In the genomic region with DNA sequence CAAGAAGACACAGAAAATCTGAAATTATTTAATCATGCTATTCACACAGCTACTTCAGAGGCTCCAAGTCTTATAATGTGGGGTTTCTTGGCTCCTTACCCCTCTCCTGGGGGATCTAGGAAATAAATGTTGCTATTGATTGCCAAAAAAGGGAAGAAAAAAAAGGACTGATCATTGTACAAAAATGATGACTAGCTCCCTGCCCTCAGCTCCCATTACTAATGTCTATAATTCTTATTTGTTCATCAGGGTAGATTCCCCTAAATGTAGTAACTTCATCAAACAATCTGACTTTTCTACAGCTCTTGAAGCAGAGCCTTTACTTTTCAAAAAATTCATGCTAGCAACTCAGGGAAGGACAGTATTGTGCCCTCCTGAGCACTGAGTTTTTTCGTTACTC, we compare ENCODE assay signal across 12 cellular contexts. TPM values are rescaled to one million over a fixed set of nuclear protein-coding genes. Genes with fewer than 3 reads are reported as not detected.
A peak's percentile ranks its signal among the peaks of the same experiment; 100 is the strongest.
DNase-seq lines count a peak whose midpoint lies in the region; ATAC-seq and TF ChIP-seq lines count a peak whose summit lies in the region.
"Had no signal": no experiment of that assay in that cellular context is flagged by ENCODE, and none has a peak within 500 bp of the region (broad histone marks: within the 10 kb centered on the region; RNA-seq: fewer than 3 reads in every experiment).

No MANE protein-coding gene starts in this region.

- H3K36me3 ChIP-seq in heart left ventricle = peaks cover 0 to under 1% (median 0%) of the 10 kb centered on the region in 9 donors

- H3K4me3 ChIP-seq in heart left ventricle (peak overlapping the region in 7 of 12 donors; percentile 2 to 94 (median 24)), lower leg skin (ENCODE audit: low read depth, poor library complexity, severe bottlenecking) (no peak overlapping the region)

- 71 to 79% (median 77%) methylated on average over 1 of the region's 1 CpG for WGBS in heart left ventricle, 4 donors
- WGBS in lower leg skin, 2 donors = 58 to 65% methylated on average over 1 of the region's 1 CpG

- H3K4me1 Mint-ChIP-seq in neural crest cell = peaks cover 54% of the 10 kb centered on the region

- H3K9me3 Mint-ChIP-seq in neural crest cell = no peaks in the 10 kb centered on the region
- H3K9me3 Mint-ChIP-seq: activated T-helper 1 cell treated with anti-CD3 and anti-CD28 coated beads, Interleukin-12 subunit alpha, Interleukin-12 subunit beta, Interleukin-2, Interleukin-4 antibody, amounts not matched to agents 30 ng/mL and 10 ng/mL and 1 ng/mL, durations not matched to agents 14 hours and 24 hours and 36 hours had no signal

- no peaks in the 10 kb centered on the region for H3K27me3 Mint-ChIP-seq in neural crest cell (ENCODE audit: low read depth)

- ATAC-seq in heart left ventricle (no peak), left cardiac atrium (no peak)

- DNase-seq in heart left ventricle (no peak), left cardiac atrium (no peak), epithelial cell of prostate (ENCODE audit: low read depth, low spot score) (no peak), neural crest cell (ENCODE audit: low read depth, low spot score) (no peak), Ammon's horn (ENCODE audit: low spot score) (no peak), SIG-M5 (lab: John Stamatoyannopoulos, UW) (no peak), lower leg skin (ENCODE audit: low spot score in 2 of 2) (no peak), mucosa of gallbladder (ENCODE audit: low spot score) (no peak)
- DNase-seq: activated CD4-positive, CD25-positive, alpha-beta regulatory T cell treated with anti-CD3 and anti-CD28 coated beads, Interleukin-2, amount 50 U/mL, for 72 hours; Right ventricle myocardium superior; stimulated activated CD4-positive, alpha-beta T cell treated with anti-CD3 and anti-CD28 coated beads, Interleukin-1b, Interleukin-23, amount 100 ng/mL, for 48 hours had no signal

- H3K27ac Mint-ChIP-seq in neural crest cell (ENCODE audit: unreplicated experiment) = no peak overlapping the region
- H3K27ac Mint-ChIP-seq: activated T-helper 1 cell treated with anti-CD3 and anti-CD28 coated beads, Interleukin-12 subunit alpha, Interleukin-12 subunit beta, Interleukin-2, Interleukin-4 antibody, amounts not matched to agents 30 ng/mL and 10 ng/mL and 1 ng/mL, durations not matched to agents 14 hours and 24 hours and 36 hours had no signal

- intact Hi-C loops in heart left ventricle (cut with DNase I) = loop anchor here in 2 of 10 donors (10.0 kb wide), 2 partner anchors 281 to 349 kb away; no protein-coding TSS in a partner anchor
- intact Hi-C loops in left cardiac atrium (cut with DNase I) = loop anchor here in 1 of 2 donors (10.0 kb wide), 1 partner anchor 349 kb away; no protein-coding TSS in a partner anchor
- intact Hi-C loops in lower leg skin (cut with DNase I; ENCODE audit: low total_unique reads) = no loop called here

- peaks cover 3% of the 10 kb centered on the region for H3K36me3 Mint-ChIP-seq in neural crest cell (ENCODE audit: low read depth)

- TF ChIP-seq POLR2A in heart left ventricle (IDR thresholded peaks at IDR 0.05) (no peak), lower leg skin (IDR thresholded peaks at IDR 0.05) (no peak)

- TF ChIP-seq CTCF in heart left ventricle (IDR thresholded peaks at IDR 0.05) (no peak), neural crest cell (conservative IDR thresholded peaks at IDR 0.05) (no peak), lower leg skin (IDR thresholded peaks at IDR 0.05) (no peak)

- H3K27me3 ChIP-seq in heart left ventricle = no peaks in the 10 kb centered on the region

- H3K27ac ChIP-seq in heart left ventricle (no peak overlapping the region), epithelial cell of prostate (peak overlapping the region; percentile 94)

- H3K4me3 Mint-ChIP-seq in neural crest cell = peak overlapping the region; percentile 13
- H3K4me3 Mint-ChIP-seq: activated T-helper 1 cell treated with anti-CD3 and anti-CD28 coated beads, Interleukin-12 subunit alpha, Interleukin-12 subunit beta, Interleukin-2, Interleukin-4 antibody, amounts not matched to agents 30 ng/mL and 10 ng/mL and 1 ng/mL, durations not matched to agents 14 hours and 24 hours and 36 hours had no signal

- H3K9me3 ChIP-seq in heart left ventricle = no peaks in the 10 kb centered on the region

- peaks cover 5 to 27% (median 20%) of the 10 kb centered on the region in 12 donors for H3K4me1 ChIP-seq in heart left ventricle

RNA-seq across cellular contexts. Expression of gene SMC5, which starts 3.3 kb away (rescaled TPM):
- 10 to 100 TPM in 7 of 9 donors, 1 to 10 TPM in 2; 8.4 to 14.6 (median 11.4) TPM for total RNA-seq in heart left ventricle
- polyA plus RNA-seq in heart left ventricle = 10 to 100 TPM in 1 of 2 donors, 1 to 10 TPM in 1; 6.8 to 11.0 TPM
- total RNA-seq in left cardiac atrium = 10 to 100 TPM; 12.3 to 21.0 TPM
- total RNA-seq in neural crest cell = 27.8 and 28.7 TPM in 2 replicates
- 10 to 100 TPM; 15.1 to 26.7 (median 19.1) TPM for total RNA-seq in lower leg skin
- 27.8 TPM for total RNA-seq in mucosa of gallbladder
